Comparison of ENCODE assay signal across 8 cellular contexts in the genomic region with DNA sequence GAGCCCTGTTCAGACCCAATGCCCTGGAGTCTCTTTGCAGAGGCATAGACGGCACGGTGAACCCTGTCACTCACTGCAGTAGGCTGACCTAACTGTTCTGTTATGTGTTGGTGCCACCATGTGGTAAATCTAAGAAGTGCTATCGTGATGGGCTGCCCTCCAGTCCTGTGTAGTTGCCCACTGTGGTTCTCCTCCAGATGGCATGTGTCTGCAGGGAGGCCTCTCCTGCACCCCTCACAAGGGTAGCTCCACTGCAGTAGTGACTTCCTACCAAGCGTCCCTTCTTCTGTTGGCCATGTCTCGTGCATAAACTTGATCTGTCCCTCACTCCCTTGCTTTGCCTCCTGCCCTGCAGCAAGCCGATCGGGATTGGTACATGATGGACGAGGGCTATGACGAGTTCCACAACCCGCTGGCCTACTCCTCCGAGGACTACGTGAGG. TPM values are rescaled to one million over a fixed set of nuclear protein-coding genes. Genes with fewer than 3 reads are reported as not detected.
DNase-seq lines count a peak whose midpoint lies in the region; ATAC-seq and TF ChIP-seq lines count a peak whose summit lies in the region.

No MANE protein-coding gene starts in this region.

- intact Hi-C loops in activated T-helper 1 cell treated with anti-CD3 and anti-CD28 coated beads, Interleukin-12 subunit alpha, Interleukin-12 subunit beta, Interleukin-2, Interleukin-4 antibody, amounts not matched to agents 30 ng/mL and 10 ng/mL and 1 ng/mL, durations not matched to agents 14 hours and 24 hours and 36 hours (cut with micrococcal nuclease): loop anchor here (1.0 kb wide), 1 partner anchor 33 kb away; no protein-coding TSS in a partner anchor
- intact Hi-C loops in psoas muscle (cut with DNase I): loop anchor here in 1 of 2 donors (10.0 kb wide), 1 partner anchor 245 kb away; no protein-coding TSS in a partner anchor

- no peaks in the 10 kb centered on the region for H3K9me3 Mint-ChIP-seq in activated T-helper 1 cell treated with anti-CD3 and anti-CD28 coated beads, Interleukin-12 subunit alpha, Interleukin-12 subunit beta, Interleukin-2, Interleukin-4 antibody, amounts not matched to agents 30 ng/mL and 10 ng/mL and 1 ng/mL, durations not matched to agents 14 hours and 24 hours and 36 hours
- no peaks in the 10 kb centered on the region for H3K9me3 Mint-ChIP-seq in glutamatergic neuron (ENCODE audit: unreplicated experiment)

- H3K4me1 ChIP-seq in psoas muscle: peaks cover 12% of the 10 kb centered on the region

- no peak overlapping the region for H3K27ac Mint-ChIP-seq in activated T-helper 1 cell treated with anti-CD3 and anti-CD28 coated beads, Interleukin-12 subunit alpha, Interleukin-12 subunit beta, Interleukin-2, Interleukin-4 antibody, amounts not matched to agents 30 ng/mL and 10 ng/mL and 1 ng/mL, durations not matched to agents 14 hours and 24 hours and 36 hours
- H3K27ac Mint-ChIP-seq in glutamatergic neuron (ENCODE audit: unreplicated experiment): no peak overlapping the region

- H3K36me3 ChIP-seq in psoas muscle (ENCODE audit: insufficient read depth in 1 of 2, low read depth in 1 of 2): peaks cover 27 to 86% of the 10 kb centered on the region in 2 donors

- H3K27me3 Mint-ChIP-seq in activated T-helper 1 cell treated with anti-CD3 and anti-CD28 coated beads, Interleukin-12 subunit alpha, Interleukin-12 subunit beta, Interleukin-2, Interleukin-4 antibody, amounts not matched to agents 30 ng/mL and 10 ng/mL and 1 ng/mL, durations not matched to agents 14 hours and 24 hours and 36 hours (ENCODE audit: insufficient read depth): no peaks in the 10 kb centered on the region
- no peaks in the 10 kb centered on the region for H3K27me3 Mint-ChIP-seq in glutamatergic neuron (ENCODE audit: unreplicated experiment)

- H3K4me1 Mint-ChIP-seq in activated T-helper 1 cell treated with anti-CD3 and anti-CD28 coated beads, Interleukin-12 subunit alpha, Interleukin-12 subunit beta, Interleukin-2, Interleukin-4 antibody, amounts not matched to agents 30 ng/mL and 10 ng/mL and 1 ng/mL, durations not matched to agents 14 hours and 24 hours and 36 hours (ENCODE audit: low read depth): peaks cover 32% of the 10 kb centered on the region
- H3K4me1 Mint-ChIP-seq in glutamatergic neuron (ENCODE audit: low read depth, unreplicated experiment): peaks cover 7% of the 10 kb centered on the region

- DNase-seq in NOMO-1 treated with dmso at 0.1 percent for 144 hours (lab: John Stamatoyannopoulos, UW; ENCODE audit: unreplicated experiment) (peak; percentile 15), glutamatergic neuron (peak; percentile 62), psoas muscle (peak in 1 of 2 donors; percentile 60), cortex of kidney (lab: John Stamatoyannopoulos, UW) (no peak)
- DNase-seq in activated T-helper 1 cell treated with anti-CD3 and anti-CD28 coated beads, Interleukin-12 subunit alpha, Interleukin-12 subunit beta, Interleukin-2, Interleukin-4 antibody, amounts not matched to agents 30 ng/mL and 10 ng/mL and 1 ng/mL, durations not matched to agents 14 hours and 24 hours and 36 hours (ENCODE audit: low spot score): peak; percentile 35

- H3K4me3 Mint-ChIP-seq in activated T-helper 1 cell treated with anti-CD3 and anti-CD28 coated beads, Interleukin-12 subunit alpha, Interleukin-12 subunit beta, Interleukin-2, Interleukin-4 antibody, amounts not matched to agents 30 ng/mL and 10 ng/mL and 1 ng/mL, durations not matched to agents 14 hours and 24 hours and 36 hours: no peak overlapping the region
- H3K4me3 Mint-ChIP-seq in glutamatergic neuron (ENCODE audit: unreplicated experiment): no peak overlapping the region

- no peaks in the 10 kb centered on the region for H3K27me3 ChIP-seq in psoas muscle (ENCODE audit: insufficient read depth in 3 of 3, low read length in 2 of 3)

- WGBS in psoas muscle, 3 donors: 68 to 72% (median 71%) methylated on average over 12 of the region's 12 CpGs

- peak; percentile 72 for TF ChIP-seq CTCF in C4-2B (conservative IDR thresholded peaks at IDR 0.05)
- peak; percentile 58 for TF ChIP-seq CTCF in glutamatergic neuron (IDR thresholded peaks at IDR 0.05; ENCODE audit: partially characterized antibody, unreplicated experiment)
- TF ChIP-seq CTCF in psoas muscle (IDR thresholded peaks at IDR 0.05): peak; percentile 61

- no peaks in the 10 kb centered on the region for H3K9me3 ChIP-seq in psoas muscle

- H3K27ac ChIP-seq in C4-2B: no peak overlapping the region
- H3K27ac ChIP-seq in psoas muscle: no peak overlapping the region

- peaks cover 70% of the 10 kb centered on the region for H3K36me3 Mint-ChIP-seq in activated T-helper 1 cell treated with anti-CD3 and anti-CD28 coated beads, Interleukin-12 subunit alpha, Interleukin-12 subunit beta, Interleukin-2, Interleukin-4 antibody, amounts not matched to agents 30 ng/mL and 10 ng/mL and 1 ng/mL, durations not matched to agents 14 hours and 24 hours and 36 hours (ENCODE audit: low read depth)
- H3K36me3 Mint-ChIP-seq in glutamatergic neuron (ENCODE audit: unreplicated experiment): peaks cover 6% of the 10 kb centered on the region

- no peak overlapping the region for H3K4me3 ChIP-seq in psoas muscle

- ATAC-seq in GM18868 (IDR thresholded peaks at IDR 0.05; ENCODE audit: unreplicated experiment) (peak; percentile 91), HG03432 (IDR thresholded peaks at IDR 0.05; ENCODE audit: unreplicated experiment) (peak; percentile 88), psoas muscle (peak; percentile 86 to 95 (median 92))

RNA-seq across cellular contexts. Expression of a gene that starts 5.8 kb away (rescaled TPM):
- total RNA-seq in activated T-helper 1 cell treated with anti-CD3 and anti-CD28 coated beads, Interleukin-12 subunit alpha, Interleukin-12 subunit beta, Interleukin-2, Interleukin-4 antibody, amounts not matched to agents 30 ng/mL and 10 ng/mL and 1 ng/mL, durations not matched to agents 14 hours and 24 hours and 36 hours: 89.8 and 99.4 TPM in 2 replicates
- total RNA-seq in glutamatergic neuron (ENCODE audit: unreplicated experiment) (86.5 TPM), psoas muscle (10 to 100 TPM; 34.0 to 58.2 (median 50.2) TPM)
- polyA plus RNA-seq in psoas muscle: 10 to 100 TPM; 32.8 to 71.9 (median 54.2) TPM

RNA-seq across cellular contexts. Expression of a gene that starts 6.0 kb away (rescaled TPM):
- 24.0 and 25.1 TPM in 2 replicates for total RNA-seq in activated T-helper 1 cell treated with anti-CD3 and anti-CD28 coated beads, Interleukin-12 subunit alpha, Interleukin-12 subunit beta, Interleukin-2, Interleukin-4 antibody, amounts not matched to agents 30 ng/mL and 10 ng/mL and 1 ng/mL, durations not matched to agents 14 hours and 24 hours and 36 hours
- total RNA-seq in glutamatergic neuron (ENCODE audit: unreplicated experiment) (7.1 TPM), psoas muscle (10 to 100 TPM in 1 of 4 donors, 1 to 10 TPM in 3; 6.7 to 13.1 (median 8.7) TPM)
- 10 to 100 TPM in 2 of 3 donors, 1 to 10 TPM in 1; 8.3 to 52.1 (median 20.7) TPM for polyA plus RNA-seq in psoas muscle

RNA-seq across cellular contexts. Expression of a gene that starts 36.4 kb away (rescaled TPM):
- not detected in 2 replicates for total RNA-seq in activated T-helper 1 cell treated with anti-CD3 and anti-CD28 coated beads, Interleukin-12 subunit alpha, Interleukin-12 subunit beta, Interleukin-2, Interleukin-4 antibody, amounts not matched to agents 30 ng/mL and 10 ng/mL and 1 ng/mL, durations not matched to agents 14 hours and 24 hours and 36 hours
- total RNA-seq in glutamatergic neuron (ENCODE audit: unreplicated experiment) (not detected), psoas muscle (1 to 10 TPM in 2 of 4 donors, under 1 TPM in 1, not detected in 1; 0.36 to 2.0 (median 1.8) TPM)
- polyA plus RNA-seq in psoas muscle: 1 to 10 TPM in 1 of 3 donors, under 1 TPM in 2; 0.34 to 1.1 (median 0.49) TPM

RNA-seq across cellular contexts. Expression of a gene that starts 45.1 kb away (rescaled TPM):
- total RNA-seq in activated T-helper 1 cell treated with anti-CD3 and anti-CD28 coated beads, Interleukin-12 subunit alpha, Interleukin-12 subunit beta, Interleukin-2, Interleukin-4 antibody, amounts not matched to agents 30 ng/mL and 10 ng/mL and 1 ng/mL, durations not matched to agents 14 hours and 24 hours and 36 hours: not detected in 2 replicates
- total RNA-seq in glutamatergic neuron (ENCODE audit: unreplicated experiment): not detected
- 10 to 100 TPM in 2 of 4 donors, 1 to 10 TPM in 2; 2.6 to 17.3 (median 7.2) TPM for total RNA-seq in psoas muscle
- 10 to 100 TPM in 1 of 3 donors, 1 to 10 TPM in 2; 2.3 to 13.0 (median 9.3) TPM for polyA plus RNA-seq in psoas muscle
